10 cellular contexts compared by ENCODE assay signal in the genomic region with DNA sequence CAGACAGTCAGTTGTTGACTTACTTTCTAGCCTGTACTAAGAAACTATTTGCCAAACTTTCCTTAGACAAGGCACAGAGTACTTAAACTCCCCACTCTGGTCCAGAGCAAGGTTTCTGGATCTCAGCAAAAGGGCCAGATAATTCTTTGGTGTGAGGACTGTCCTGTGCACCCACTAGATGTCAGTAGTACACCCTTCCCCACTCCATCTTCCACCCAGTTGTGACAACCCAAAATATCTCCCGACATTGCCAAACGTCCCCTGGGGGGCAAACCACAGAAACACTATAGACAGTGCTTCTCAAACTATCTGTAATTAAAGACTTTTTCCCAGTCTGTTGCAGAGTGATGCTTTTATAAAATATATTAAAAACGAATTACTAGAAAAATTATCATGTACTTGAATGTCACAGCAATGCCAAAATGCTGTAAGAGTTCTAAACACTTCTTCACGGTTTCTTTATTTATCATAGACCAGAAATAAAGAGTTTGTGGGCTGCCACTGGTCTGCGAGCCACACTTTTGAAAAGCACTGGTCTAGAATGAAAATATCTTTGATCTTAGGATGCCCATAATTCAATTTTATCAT.
DNase-seq lines count a peak whose midpoint lies in the region; ATAC-seq and TF ChIP-seq lines count a peak whose summit lies in the region.
"Had no signal": no experiment of that assay in that cellular context is flagged by ENCODE, and none has a peak within 500 bp of the region (broad histone marks: within the 10 kb centered on the region; RNA-seq: fewer than 3 reads in every experiment).

No MANE protein-coding gene starts in this region.

- peak; percentile 76 for TF ChIP-seq CTCF in fibroblast of villous mesenchyme (IDR thresholded peaks at IDR 0.05; ENCODE audit: insufficient read depth, low read depth, low read length)

- H3K4me3 ChIP-seq in fibroblast of villous mesenchyme (ENCODE audit: low read depth, low read length) = no peak overlapping the region

- H3K27me3 Mint-ChIP-seq in activated CD4-positive, alpha-beta T cell treated with anti-CD3 and anti-CD28 coated beads, Interleukin-2, amount 10 ng/mL, durations not matched to agents 24 days and 14 days = peaks cover 15% of the 10 kb centered on the region
- H3K27me3 Mint-ChIP-seq: dendritic cell treated with granulocyte-macrophage colony-stimulating factor and Interleukin-4, amounts not matched to agents 40 ng/mL and 50 ng/mL, for 4 days had no signal

- peak; percentile 62 for DNase-seq in activated CD4-positive, alpha-beta T cell treated with anti-CD3 and anti-CD28 coated beads, Interleukin-2, amount 10 ng/mL, durations not matched to agents 24 days and 14 days
- no peak for DNase-seq in activated CD4-positive, alpha-beta T cell treated with anti-CD3 and anti-CD28 coated beads, Interleukin-2, amount 50 U/mL, for 1 hour
- DNase-seq in HS-5 (ENCODE audit: low read depth) (peak; percentile 8), SKM-1 (lab: John Stamatoyannopoulos, UW; ENCODE audit: unreplicated experiment) (peak; percentile 32), fibroblast of villous mesenchyme (ENCODE audit: low read depth) (peak; percentile 48), retina (peak; percentile 26)

- H3K27ac Mint-ChIP-seq in activated CD4-positive, alpha-beta T cell treated with anti-CD3 and anti-CD28 coated beads, Interleukin-2, amount 10 ng/mL, durations not matched to agents 24 days and 14 days = no peak overlapping the region
- H3K27ac Mint-ChIP-seq: dendritic cell treated with granulocyte-macrophage colony-stimulating factor and Interleukin-4, amounts not matched to agents 40 ng/mL and 50 ng/mL, for 4 days; stimulated activated naive CD8-positive, alpha-beta T cell treated with anti-CD3 and anti-CD28 coated beads, Interleukin-15, Interleukin-2, amounts not matched to agents 100 ng/mL and 50 ng/mL, for 24 hours had no signal

- intact Hi-C loops in activated CD4-positive, alpha-beta T cell treated with anti-CD3 and anti-CD28 coated beads, Interleukin-2, amount 10 ng/mL, durations not matched to agents 24 days and 14 days (cut with micrococcal nuclease) = loop anchor here (1.0 to 2.0 kb wide), 3 partner anchors 258 to 588 kb away; no protein-coding TSS in a partner anchor

- no peaks in the 10 kb centered on the region for H3K36me3 Mint-ChIP-seq in activated CD4-positive, alpha-beta T cell treated with anti-CD3 and anti-CD28 coated beads, Interleukin-2, amount 10 ng/mL, durations not matched to agents 24 days and 14 days (ENCODE audit: low read depth)

- H3K4me3 Mint-ChIP-seq in activated CD4-positive, alpha-beta T cell treated with anti-CD3 and anti-CD28 coated beads, Interleukin-2, amount 10 ng/mL, durations not matched to agents 24 days and 14 days = no peak overlapping the region
- H3K4me3 Mint-ChIP-seq: dendritic cell treated with granulocyte-macrophage colony-stimulating factor and Interleukin-4, amounts not matched to agents 40 ng/mL and 50 ng/mL, for 4 days; stimulated activated naive CD8-positive, alpha-beta T cell treated with anti-CD3 and anti-CD28 coated beads, Interleukin-15, Interleukin-2, amounts not matched to agents 100 ng/mL and 50 ng/mL, for 24 hours had no signal

- no peaks in the 10 kb centered on the region for H3K9me3 Mint-ChIP-seq in activated CD4-positive, alpha-beta T cell treated with anti-CD3 and anti-CD28 coated beads, Interleukin-2, amount 10 ng/mL, durations not matched to agents 24 days and 14 days
- H3K9me3 Mint-ChIP-seq: dendritic cell treated with granulocyte-macrophage colony-stimulating factor and Interleukin-4, amounts not matched to agents 40 ng/mL and 50 ng/mL, for 4 days; stimulated activated naive CD8-positive, alpha-beta T cell treated with anti-CD3 and anti-CD28 coated beads, Interleukin-15, Interleukin-2, amounts not matched to agents 100 ng/mL and 50 ng/mL, for 24 hours had no signal

- no peaks in the 10 kb centered on the region for H3K4me1 Mint-ChIP-seq in activated CD4-positive, alpha-beta T cell treated with anti-CD3 and anti-CD28 coated beads, Interleukin-2, amount 10 ng/mL, durations not matched to agents 24 days and 14 days

- ATAC-seq in GM21390 (IDR thresholded peaks at IDR 0.05; ENCODE audit: unreplicated experiment) = peak; percentile 84
- ATAC-seq in activated CD4-positive, CD25-positive, alpha-beta regulatory T cell treated with anti-CD3 and anti-CD28 coated beads, Interleukin-2, amount 50 U/mL, for 24 hours = no peak
